ENCODE assay signal across 24 cellular contexts in genomic region chr7:47413526-47414341, GRCh38.
DNase-seq lines count a peak whose midpoint lies in the region; ATAC-seq and TF ChIP-seq lines count a peak whose summit lies in the region.
"Had no signal": no experiment of that assay in that cellular context is flagged by ENCODE, and none has a peak within 500 bp of the region (broad histone marks: within the 10 kb centered on the region; RNA-seq: fewer than 3 reads in every experiment).

No MANE protein-coding gene starts in this region.

- H3K27me3 Mint-ChIP-seq in progenitor cell of endocrine pancreas: no peaks in the 10 kb centered on the region
- H3K27me3 Mint-ChIP-seq: B cell had no signal

- peaks cover under 1% of the 10 kb centered on the region for H3K4me1 Mint-ChIP-seq in progenitor cell of endocrine pancreas (ENCODE audit: low read depth)
- H3K4me1 Mint-ChIP-seq: B cell had no signal

- ATAC-seq in GM21576 (IDR thresholded peaks at IDR 0.05; ENCODE audit: unreplicated experiment): no peak
- ATAC-seq: CD8-positive, alpha-beta T cell; PC-3 had no signal

- peak; percentile 41 for DNase-seq in activated CD8-positive, alpha-beta memory T cell treated with anti-CD3 and anti-CD28 coated beads for 24 hours
- no peak for DNase-seq in activated CD8-positive, alpha-beta memory T cell treated with anti-CD3 and anti-CD28 coated beads, Interleukin-2, amount 50 U/mL, for 48 hours
- DNase-seq in cardiac septum (ENCODE audit: low spot score) (peak; percentile 69), mesenteric fat pad (ENCODE audit: low spot score) (peak; percentile 83), progenitor cell of endocrine pancreas (ENCODE audit: low spot score, unreplicated experiment) (no peak), DMS 273 treated with DMSO at 0.1 percent for 48 hours (lab: John Stamatoyannopoulos, UW) (no peak), cortex of kidney (lab: John Stamatoyannopoulos, UW) (no peak)
- DNase-seq: DMS79 treated with DMSO at 0.1 percent for 48 hours; GF-D8; GM23248; H9; KBM-7; MV-4-11; NCI-H1105; NCI-H1436 treated with DMSO at 0.1 percent for 48 hours; NCI-H1930; NCI-H2107; NCI-H524 treated with DMSO at 0.1 percent for 48 hours; NCI-H82; NK-92 treated with Interleukin-12 subunit alpha and Interleukin-12 subunit beta, amount 100 ng/mL, for 24 hours; PC-3 had no signal

- H3K4me3 Mint-ChIP-seq in progenitor cell of endocrine pancreas (ENCODE audit: low read depth): no peak overlapping the region
- H3K4me3 Mint-ChIP-seq: B cell; CD8-positive, alpha-beta T cell; H9 had no signal

- H3K36me3 Mint-ChIP-seq in progenitor cell of endocrine pancreas (ENCODE audit: insufficient read depth): peaks cover 22% of the 10 kb centered on the region
- H3K36me3 Mint-ChIP-seq: CD8-positive, alpha-beta T cell had no signal

- no peaks in the 10 kb centered on the region for H3K9me3 Mint-ChIP-seq in progenitor cell of endocrine pancreas (ENCODE audit: low read depth)
- H3K9me3 Mint-ChIP-seq: CD8-positive, alpha-beta T cell; H9 had no signal

- intact Hi-C loops in cardiac septum (cut with DNase I): no loop called here

- H3K27ac Mint-ChIP-seq in progenitor cell of endocrine pancreas: peak overlapping the region; percentile 84
- H3K27ac Mint-ChIP-seq: B cell; CD8-positive, alpha-beta T cell had no signal

- no peak for TF ChIP-seq CTCF in progenitor cell of endocrine pancreas (IDR thresholded peaks at IDR 0.05; ENCODE audit: unreplicated experiment)

Comparison
In these comparisons a context has a peak if more than half of its experiments do, and no peak if none do; other contexts are left out.
1. DNase-seq: peak in activated CD8-positive, alpha-beta memory T cell treated with anti-CD3 and anti-CD28 coated beads for 24 hours (single experiment), cardiac septum (single experiment) and mesenteric fat pad (single experiment); none in activated CD8-positive, alpha-beta memory T cell treated with anti-CD3 and anti-CD28 coated beads, Interleukin-2, amount 50 U/mL, for 48 hours (single experiment), progenitor cell of endocrine pancreas (single experiment), DMS 273 treated with DMSO at 0.1 percent for 48 hours (single experiment) and cortex of kidney (single experiment).